Comparison of ENCODE assay signal across 14 cellular contexts in the genomic region with DNA sequence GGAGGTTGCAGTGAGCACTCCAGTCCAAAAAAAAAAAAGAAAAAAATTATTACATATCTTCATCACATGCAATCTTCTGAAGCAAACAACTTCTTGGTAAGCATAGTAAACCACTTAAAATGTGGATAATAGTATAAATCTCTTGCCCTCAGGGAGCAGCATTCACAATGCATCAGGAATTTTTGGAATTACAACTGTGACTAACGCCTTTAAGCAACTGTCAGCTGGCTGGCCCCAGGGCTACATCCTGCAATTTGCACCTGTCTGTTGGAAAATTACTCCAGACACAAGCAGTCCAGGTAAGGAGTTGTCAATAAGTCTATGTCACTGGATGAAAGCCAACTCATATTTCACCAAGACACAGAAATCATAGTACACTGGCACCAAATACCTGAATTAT. TPM values are rescaled to one million over a fixed set of nuclear protein-coding genes. Genes with fewer than 3 reads are reported as not detected.
DNase-seq lines count a peak whose midpoint lies in the region; TF ChIP-seq lines count a peak whose summit lies in the region.
"Had no signal": no experiment of that assay in that cellular context is flagged by ENCODE, and none has a peak within 500 bp of the region (broad histone marks: within the 10 kb centered on the region; RNA-seq: fewer than 3 reads in every experiment).

No MANE protein-coding gene starts in this region.

- WGBS in esophagus muscularis mucosa, result 94% methylated on average over 1 of the region's 1 CpG

- no TSS peak for BruUV-seq in PC-9 (replicated peaks; lab: Mats Ljungman, UMichigan)

- H4K20me1 ChIP-seq in PC-9 (ENCODE audit: insufficient read depth), result no peaks in the 10 kb centered on the region

- no peak overlapping the region for H2AFZ ChIP-seq in PC-9

- H3K4me2 ChIP-seq in PC-9, result no peak overlapping the region

- TF ChIP-seq POLR2A in esophagus muscularis mucosa (IDR thresholded peaks at IDR 0.05; ENCODE audit: low read depth), result no peak

- DNase-seq in HCEC 1CT (peak; percentile 44), PC-9 (peak; percentile 54 to 82), fibroblast of villous mesenchyme (ENCODE audit: low read depth) (peak; percentile 24), renal cortical epithelial cell (ENCODE audit: low read depth) (peak; percentile 56), retina (no peak), esophagus muscularis mucosa (ENCODE audit: extremely low spot score) (no peak), NCI-H1436 (lab: John Stamatoyannopoulos, UW) (no peak), GM13977 (ENCODE audit: low spot score) (no peak)
- DNase-seq: activated effector memory CD4-positive, alpha-beta T cell treated with Interleukin-2 at 50 U/mL for 16 hours; effector memory CD4-positive, alpha-beta T cell; natural killer cell; NCI-H1105; NCI-H524 treated with DMSO at 0.1 percent for 48 hours; SIG-M5 had no signal

- H3K9me3 ChIP-seq in PC-9 (ENCODE audit: insufficient read depth, low read depth) (no peaks in the 10 kb centered on the region), esophagus muscularis mucosa (no peaks in the 10 kb centered on the region)

- peaks cover 20% of the 10 kb centered on the region; the same call in 1 of the 2 replicates for H3F3A ChIP-seq in PC-9 (ENCODE audit: insufficient read depth, low read depth)

- no peaks in the 10 kb centered on the region for H3K27me3 ChIP-seq in PC-9 (ENCODE audit: insufficient read depth, low read depth)
- H3K27me3 ChIP-seq in esophagus muscularis mucosa, result no peaks in the 10 kb centered on the region

- CTCF ChIA-PET in PC-9 (lab: Charles Lee), result no interaction called here

- H3K4me3 ChIP-seq in PC-9 (no peak overlapping the region), fibroblast of villous mesenchyme (ENCODE audit: low read depth, low read length) (no peak overlapping the region), esophagus muscularis mucosa (no peak overlapping the region)

- H3K4me1 ChIP-seq in PC-9 (replicated peaks; ENCODE audit: insufficient read depth) (peaks cover 38% of the 10 kb centered on the region), esophagus muscularis mucosa (peaks cover 20 to 55% (median 47%) of the 10 kb centered on the region in 4 donors)

- H3K27ac ChIP-seq in PC-9, result no peak overlapping the region
- H3K27ac ChIP-seq in esophagus muscularis mucosa (replicated peaks in 1 of 4), result no peak overlapping the region

- intact Hi-C loops in PC-9 (cut with micrococcal nuclease; ENCODE audit: unreplicated experiment) (no loop called here), esophagus muscularis mucosa (cut with DNase I) (loop anchor here (5.0 kb wide), 1 partner anchor 263 kb away; no protein-coding TSS in a partner anchor)

- no peak for TF ChIP-seq EP300 in esophagus muscularis mucosa (IDR thresholded peaks at IDR 0.05)

- in situ Hi-C loops in GM13977 (cut with MboI; ENCODE audit: low pct_unique_long_range_greater_than_20kb, low sequenced_read_pairs, unreplicated experiment), result no loop called here

- H3K36me3 ChIP-seq in PC-9 (ENCODE audit: low read depth) (no peaks in the 10 kb centered on the region), esophagus muscularis mucosa (no peaks in the 10 kb centered on the region)

- TF ChIP-seq CTCF in PC-9 (conservative IDR thresholded peaks at IDR 0.05), result no peak
- TF ChIP-seq CTCF in fibroblast of villous mesenchyme (IDR thresholded peaks at IDR 0.05; ENCODE audit: insufficient read depth, low read depth, low read length), result no peak
- no peak for TF ChIP-seq CTCF in esophagus muscularis mucosa (IDR thresholded peaks at IDR 0.05)
- no peak for TF ChIP-seq CTCF in GM13977 (IDR thresholded peaks at IDR 0.05; ENCODE audit: extremely low read depth, insufficient read depth, missing control alignments)

- H3K79me2 ChIP-seq in PC-9 (ENCODE audit: low read depth), result no peaks in the 10 kb centered on the region

- H3K9me2 ChIP-seq in PC-9 (ENCODE audit: insufficient read depth), result no peaks in the 10 kb centered on the region

- POLR2A ChIA-PET in PC-9 (lab: Charles Lee; ENCODE audit: unreplicated experiment), result no interaction called here

RNA-seq across cellular contexts. Expression of a gene that starts 5.5 kb away (rescaled TPM):
- total RNA-seq in PC-9 (2021) (4.7 and 5.9 TPM in 2 replicates), fibroblast of villous mesenchyme (3.9 and 5.5 TPM in 2 replicates), renal cortical epithelial cell (12.7 and 18.4 TPM in 2 replicates), esophagus muscularis mucosa (10 to 100 TPM in 3 of 4 donors, 1 to 10 TPM in 1; 9.6 to 22.9 (median 15.3) TPM)

RNA-seq across cellular contexts. Expression of a gene that starts 9.0 kb away (rescaled TPM):
- total RNA-seq in PC-9 (2021) (76.7 and 84.8 TPM in 2 replicates), fibroblast of villous mesenchyme (58.3 and 82.5 TPM in 2 replicates), renal cortical epithelial cell (17.1 and 61.1 TPM in 2 replicates), esophagus muscularis mucosa (10 to 100 TPM; 27.0 to 64.5 (median 37.2) TPM)

RNA-seq across cellular contexts. Expression of a gene that starts 15.7 kb away (rescaled TPM):
- total RNA-seq in PC-9 (2021) (22.4 and 34.8 TPM in 2 replicates), fibroblast of villous mesenchyme (188 and 327 TPM in 2 replicates), renal cortical epithelial cell (180 and 295 TPM in 2 replicates), esophagus muscularis mucosa (100 to 1,000 TPM in 3 of 4 donors, 10 to 100 TPM in 1; 83.9 to 149 (median 123) TPM)

RNA-seq across cellular contexts. Expression of a gene that starts 50.8 kb away (rescaled TPM):
- total RNA-seq in PC-9 (2021) (59.0 and 61.6 TPM in 2 replicates), fibroblast of villous mesenchyme (104 and 108 TPM in 2 replicates), renal cortical epithelial cell (71.9 and 268 TPM in 2 replicates), esophagus muscularis mucosa (100 to 1,000 TPM; 111 to 279 (median 197) TPM)

RNA-seq across cellular contexts. Expression of a gene that starts 54.2 kb away (rescaled TPM):
- total RNA-seq in PC-9 (2021) (65.2 and 70.9 TPM in 2 replicates), fibroblast of villous mesenchyme (37.6 and 45.7 TPM in 2 replicates), renal cortical epithelial cell (28.8 and 42.4 TPM in 2 replicates), esophagus muscularis mucosa (10 to 100 TPM; 63.5 to 74.9 (median 71.3) TPM)

Comparison
In these comparisons a context has a peak if more than half of its experiments do, and no peak if none do; other contexts are left out.
1. DNase-seq: peak in HCEC 1CT (single experiment), PC-9 (2 of 2), fibroblast of villous mesenchyme (single experiment) and renal cortical epithelial cell (single experiment); none in retina (single experiment), esophagus muscularis mucosa (single experiment), NCI-H1436 (single experiment) and GM13977 (single experiment).